ENCODE assay signal across 25 cellular contexts in genomic region chr11:80722616-80723015, GRCh38.
A peak's percentile ranks its signal among the peaks of the same experiment; 100 is the strongest.
DNase-seq lines count a peak whose midpoint lies in the region; TF ChIP-seq lines count a peak whose summit lies in the region.
"Had no signal": no experiment of that assay in that cellular context is flagged by ENCODE, and none has a peak within 500 bp of the region (broad histone marks: within the 10 kb centered on the region; RNA-seq: fewer than 3 reads in every experiment).

No MANE protein-coding gene starts in this region.

- no peaks in the 10 kb centered on the region for H3K36me3 ChIP-seq in SK-N-SH (replicated peaks in 1 of 2; ENCODE audit: control insufficient read depth in 1 of 2, insufficient read depth in 2 of 2, low read length in 1 of 2)
- H3K36me3 ChIP-seq in esophagus (ENCODE audit: control insufficient read depth in 2 of 2, insufficient read depth in 2 of 2, low read length in 1 of 2): no peaks in the 10 kb centered on the region
- no peaks in the 10 kb centered on the region for H3K36me3 ChIP-seq in A673 (ENCODE audit: insufficient read depth, low read length, poor library complexity, severe bottlenecking)
- H3K36me3 ChIP-seq: ovary, SJSA1, thyroid gland had no signal

- WGBS in SK-N-SH (ENCODE audit: low lambda C conversion rate): 17% methylated on average over 1 of the region's 1 CpG
- 63 to 77% methylated on average over 1 of the region's 1 CpG for WGBS in esophagus, 2 donors

- no peak overlapping the region for H3K27ac ChIP-seq in SK-N-SH (ENCODE audit: low read depth in 2 of 2, low read length in 1 of 2)
- peak overlapping the region; percentile 42 to 47 for H3K27ac ChIP-seq in esophagus (ENCODE audit: low read depth in 2 of 2, low read length in 1 of 2)
- H3K27ac ChIP-seq in A673 (ENCODE audit: low read depth, low read length, poor library complexity, severe bottlenecking): no peak overlapping the region
- H3K27ac ChIP-seq: ovary, SJSA1, thyroid gland had no signal

- POLR2A ChIA-PET in SK-N-SH (lab: Yijun Ruan, JAX) (no interaction called here), A673 (lab: Charles Lee; ENCODE audit: low non-redundant PET) (no interaction called here)

- H3K9me2 ChIP-seq in SK-N-SH: no peaks in the 10 kb centered on the region

- no peak for TF ChIP-seq CTCF in SK-N-SH (IDR thresholded peaks at IDR 0.05)
- TF ChIP-seq CTCF in A673 (conservative IDR thresholded peaks at IDR 0.05; ENCODE audit: low read depth, low read length): no peak

- no peaks in the 10 kb centered on the region for H3K4me1 ChIP-seq in SK-N-SH (ENCODE audit: control insufficient read depth in 1 of 2, insufficient read depth in 2 of 2, low read depth in 1 of 2, low read length in 1 of 2)
- no peaks in the 10 kb centered on the region for H3K4me1 ChIP-seq in esophagus (ENCODE audit: control insufficient read depth in 2 of 2, insufficient read depth in 2 of 2, low read length in 1 of 2)
- peaks cover 10% of the 10 kb centered on the region for H3K4me1 ChIP-seq in A673 (ENCODE audit: insufficient read depth, low read length, poor library complexity, severe bottlenecking)
- H3K4me1 ChIP-seq: SJSA1, thyroid gland had no signal

- no peak overlapping the region for H3K4me2 ChIP-seq in SK-N-SH

- intact Hi-C loops in A673 (cut with micrococcal nuclease; ENCODE audit: unreplicated experiment): loop anchor here (10.0 kb wide), 2 partner anchors 282 to 512 kb away; no protein-coding TSS in a partner anchor

- no peak for TF ChIP-seq RAD21 in SK-N-SH (IDR thresholded peaks at IDR 0.05; ENCODE audit: low read length)

- H2AFZ ChIP-seq in SK-N-SH (ENCODE audit: low read depth): no peak overlapping the region

- TF ChIP-seq EP300 in SK-N-SH (IDR thresholded peaks at IDR 0.05; ENCODE audit: borderline replicate concordance in 1 of 2, low read depth in 1 of 2, low read length in 1 of 2): no peak

- DNase-seq in HPDE6-E6E7 (ENCODE audit: extremely low spot score): peak; percentile 28
- no peak for DNase-seq in SK-N-SH
- peak; percentile 9 for DNase-seq in left kidney (ENCODE audit: low read depth, low spot score)
- DNase-seq in NOMO-1 treated with DMSO at 0.1 percent for 48 hours (lab: John Stamatoyannopoulos, UW; ENCODE audit: unreplicated experiment): no peak
- no peak for DNase-seq in T-helper 9 cell
- DNase-seq in HK-2 (ENCODE audit: unreplicated experiment): no peak
- DNase-seq in A673 (ENCODE audit: low spot score): no peak
- DNase-seq: activated CD4-positive, alpha-beta T cell treated with anti-CD3 and anti-CD28 coated beads for 1 hour; activated CD8-positive, alpha-beta T cell treated with anti-CD3 and anti-CD28 coated beads, Interleukin-2, amount 10 ng/mL, durations not matched to agents 7 days and 5 days; activated effector memory CD4-positive, alpha-beta T cell treated with anti-CD3 and anti-CD28 coated beads, Interleukin-2, amount 50 U/mL, for 16 hours; activated naive CD8-positive, alpha-beta T cell treated with anti-CD3 and anti-CD28 coated beads for 36 hours; activated T-cell treated with anti-CD3 and anti-CD28 coated beads for 4 hours; CD8-positive, alpha-beta memory T cell; erythroblast; IMR-90; islet precursor cell; NCI-H1048; NCI-H187 treated with DMSO at 0.1 percent for 48 hours; NCI-H69; nephron progenitor cell; ovary; thyroid gland had no signal

- H3K4me3 ChIP-seq in SK-N-SH (ENCODE audit: low read depth in 2 of 2, low read length in 1 of 2) (no peak overlapping the region), esophagus (ENCODE audit: low read depth in 1 of 2, low read length in 2 of 2) (no peak overlapping the region), A673 (ENCODE audit: low read depth, low read length, poor library complexity, severe bottlenecking) (no peak overlapping the region)
- H3K4me3 ChIP-seq: ovary, SJSA1, skin epidermis, thyroid gland had no signal

- CTCF ChIA-PET in SK-N-SH (lab: Yijun Ruan, JAX): no interaction called here
- CTCF ChIA-PET in A673 (lab: Charles Lee): interaction anchor here (0.5 kb wide), 1 partner anchor 247 kb away, joined by 7 read pairs; no protein-coding TSS in a partner anchor

- H3F3A ChIP-seq in SK-N-SH (replicated peaks; ENCODE audit: insufficient read depth): no peaks in the 10 kb centered on the region

- H3K9ac ChIP-seq in SK-N-SH: no peak overlapping the region

- H3K9me3 ChIP-seq in SK-N-SH (no peaks in the 10 kb centered on the region), esophagus (ENCODE audit: control insufficient read depth in 2 of 2, insufficient read depth in 1 of 2, low read depth in 1 of 2, low read length in 1 of 2) (no peaks in the 10 kb centered on the region), A673 (ENCODE audit: low read depth, low read length, poor library complexity, severe bottlenecking) (no peaks in the 10 kb centered on the region)
- H3K9me3 ChIP-seq: ovary, SJSA1, thyroid gland had no signal

- BruUV-seq in A673 (replicated peaks; lab: Mats Ljungman, UMichigan): no TSS peak

- no peaks in the 10 kb centered on the region for H4K20me1 ChIP-seq in SK-N-SH (ENCODE audit: insufficient read depth)

- H3K27me3 ChIP-seq in SK-N-SH (ENCODE audit: insufficient read depth) (no peaks in the 10 kb centered on the region), esophagus (ENCODE audit: control insufficient read depth in 1 of 2, insufficient read depth in 2 of 2, low read length in 2 of 2) (no peaks in the 10 kb centered on the region), A673 (replicated peaks; ENCODE audit: insufficient read depth, low read depth, low read length, poor library complexity) (no peaks in the 10 kb centered on the region)
- H3K27me3 ChIP-seq: ovary, SJSA1, thyroid gland had no signal

- no peaks in the 10 kb centered on the region for H3K79me2 ChIP-seq in SK-N-SH (ENCODE audit: insufficient read depth)

TF ChIP-seq in SK-N-SH, 30 proteins besides CTCF, POLR2A, EP300 and RAD21:
- TF ChIP-seq NRF1 (IDR thresholded peaks at IDR 0.05; ENCODE audit: low read depth, low read length): no peak
- TF ChIP-seq TCF12 (IDR thresholded peaks at IDR 0.05): peak; percentile 33

Comparison
In these comparisons a context has a peak if more than half of its experiments do, and no peak if none do; other contexts are left out.
1. DNase-seq: peak in HPDE6-E6E7 (single experiment) and left kidney (single experiment); none in SK-N-SH (single experiment), NOMO-1 treated with DMSO at 0.1 percent for 48 hours (single experiment), T-helper 9 cell (single experiment), HK-2 (single experiment) and A673 (single experiment).
2. H3K27ac ChIP-seq: peak in esophagus (2 of 2); none in SK-N-SH (0 of 2) and A673 (single experiment).